ENCODE assay signal across 19 cellular contexts in the genomic region with DNA sequence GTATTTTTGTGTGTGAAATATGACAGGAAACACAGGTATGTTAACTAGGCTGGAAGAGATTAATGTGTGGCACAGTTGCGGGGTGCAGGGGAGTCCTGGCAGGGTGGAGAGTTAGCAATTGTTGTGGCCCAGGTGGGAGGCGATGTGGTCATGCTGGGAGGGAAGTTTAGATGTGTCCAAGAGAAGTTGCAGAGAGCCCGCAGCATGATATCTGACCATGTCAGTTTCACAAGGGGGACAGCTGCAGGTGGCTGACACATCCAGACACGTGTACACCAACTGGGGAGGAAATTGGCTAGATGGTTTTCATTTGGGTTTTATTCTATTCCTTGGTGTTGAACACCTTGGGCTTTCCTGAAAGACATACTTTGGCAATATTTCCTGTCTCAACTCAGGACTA.
"Had no signal": no experiment of that assay in that cellular context is flagged by ENCODE, and none has a peak within 500 bp of the region (broad histone marks: within the 10 kb centered on the region; RNA-seq: fewer than 3 reads in every experiment).

No MANE protein-coding gene starts in this region.

- H3K9ac ChIP-seq: parathyroid adenoma had no signal

- H3K27ac ChIP-seq: coronary artery, heart left ventricle, parathyroid adenoma, prostate gland, skin epidermis, tibial artery, upper lobe of left lung, uterus had no signal

- DNase-seq: effector CD4-positive, alpha-beta T cell; foreskin melanocyte; heart left ventricle; hippocampal formation; left colon; left ventricle myocardium superior; mesenchymal stem cell; naive B cell; retina; stimulated activated CD4-positive, alpha-beta T cell treated with anti-CD3 and anti-CD28 coated beads, Interleukin-2, amount 100 ng/mL, for 24 hours; stimulated activated naive CD4-positive, alpha-beta T cell treated with Interleukin-2 at 50 U/mL for 16 hours; tibial artery; upper lobe of left lung; uterus had no signal

- H3K9me3 ChIP-seq: prostate gland, tibial artery, upper lobe of left lung, uterus had no signal

- H3K79me2 ChIP-seq: parathyroid adenoma had no signal

- H3K4me1 ChIP-seq: parathyroid adenoma, prostate gland, tibial artery, upper lobe of left lung, uterus had no signal

- H3K4me3 ChIP-seq: coronary artery, heart left ventricle, lung, prostate gland, skin epidermis, tibial artery, upper lobe of left lung, uterus had no signal

- H3K36me3 ChIP-seq: heart left ventricle, prostate gland, tibial artery, upper lobe of left lung, uterus had no signal

- H3K27me3 ChIP-seq: heart left ventricle, upper lobe of left lung, uterus had no signal
